In genomic region chr5:158590936-158591863, GRCh38 we compare ENCODE assay signal across 10 cellular contexts.
DNase-seq lines count a peak whose midpoint lies in the region; ATAC-seq and TF ChIP-seq lines count a peak whose summit lies in the region.
"Had no signal": no experiment of that assay in that cellular context is flagged by ENCODE, and none has a peak within 500 bp of the region (broad histone marks: within the 10 kb centered on the region; RNA-seq: fewer than 3 reads in every experiment).

No MANE protein-coding gene starts in this region.

- H3K27me3 ChIP-seq in heart right ventricle (no peaks in the 10 kb centered on the region), right atrium auricular region (no peaks in the 10 kb centered on the region), WERI-Rb-1 (ENCODE audit: insufficient read depth, low read depth, severe bottlenecking) (no peaks in the 10 kb centered on the region), iPS-18a (ENCODE audit: control insufficient read depth, insufficient read depth, low read length) (no peaks in the 10 kb centered on the region), dorsolateral prefrontal cortex (peaks cover 0 to 18% (median 0%) of the 10 kb centered on the region in 45 donors), stomach (no peaks in the 10 kb centered on the region)

- ATAC-seq in heart right ventricle (peak in 7 of 8 donors; percentile 60 to 83 (median 70)), HG03520 (IDR thresholded peaks at IDR 0.05; ENCODE audit: unreplicated experiment) (no peak)

- H3K27ac ChIP-seq in heart right ventricle (peak overlapping the region in 3 of 10 donors; percentile 5 to 10 (median 5)), right atrium auricular region (no peak overlapping the region), WERI-Rb-1 (no peak overlapping the region), iPS-18a (ENCODE audit: low read length) (peak overlapping the region; percentile 12), dorsolateral prefrontal cortex (no peak overlapping the region), stomach (no peak overlapping the region)

- 16 to 17% methylated on average over 7 of the region's 7 CpGs for WGBS in heart right ventricle, 2 donors
- WGBS in stomach, 5 donors = 14 to 36% (median 19%) methylated on average over 7 of the region's 7 CpGs

- H3K9ac ChIP-seq in iPS-18a (ENCODE audit: low read length) = no peak overlapping the region

- H3K4me3 ChIP-seq in heart right ventricle (no peak overlapping the region), right atrium auricular region (no peak overlapping the region), WERI-Rb-1 (ENCODE audit: low read depth, low read length) (no peak overlapping the region), iPS-18a (ENCODE audit: low read length) (no peak overlapping the region), dorsolateral prefrontal cortex (no peak overlapping the region), stomach (no peak overlapping the region)

- TF ChIP-seq POLR2A in stomach (IDR thresholded peaks at IDR 0.05) = no peak

- TF ChIP-seq EP300 in stomach (IDR thresholded peaks at IDR 0.05) = no peak

- H3K4me1 ChIP-seq in heart right ventricle (peaks cover 0 to 22% (median 14%) of the 10 kb centered on the region in 9 donors), right atrium auricular region (peaks cover 0 to 11% of the 10 kb centered on the region in 2 donors), iPS-18a (ENCODE audit: control insufficient read depth, low read depth, low read length) (peaks cover 19% of the 10 kb centered on the region), stomach (peaks cover 5 to 33% (median 25%) of the 10 kb centered on the region in 4 donors)

- peak in 1 of 2 donors; percentile 45 for DNase-seq in heart right ventricle
- DNase-seq in right atrium auricular region (ENCODE audit: low spot score) = no peak
- peak; percentile 32 for DNase-seq in WERI-Rb-1
- no peak for DNase-seq in dorsolateral prefrontal cortex
- DNase-seq in stomach = no peak
- no peak for DNase-seq in nucleus accumbens (lab: John Stamatoyannopoulos, UW)
- DNase-seq: AML-193, MM.1S had no signal

- intact Hi-C loops in heart right ventricle (cut with DNase I) = no loop called here
- intact Hi-C loops in dorsolateral prefrontal cortex (cut with DNase I) = no loop called here
- intact Hi-C loops in stomach (cut with DNase I; ENCODE audit: low total_unique reads) = no loop called here

- H3K9me3 ChIP-seq in heart right ventricle = no peaks in the 10 kb centered on the region
- H3K9me3 ChIP-seq in right atrium auricular region = no peaks in the 10 kb centered on the region
- no peaks in the 10 kb centered on the region for H3K9me3 ChIP-seq in WERI-Rb-1 (ENCODE audit: severe bottlenecking)
- no peaks in the 10 kb centered on the region for H3K9me3 ChIP-seq in iPS-18a (ENCODE audit: control insufficient read depth, low read depth, low read length)
- H3K9me3 ChIP-seq in stomach = no peaks in the 10 kb centered on the region

- TF ChIP-seq CTCF in heart right ventricle (IDR thresholded peaks at IDR 0.05) (no peak), right atrium auricular region (IDR thresholded peaks at IDR 0.05) (no peak), WERI-Rb-1 (IDR thresholded peaks at IDR 0.05; ENCODE audit: low read depth, low read length) (no peak), dorsolateral prefrontal cortex (IDR thresholded peaks at IDR 0.05 in 54 of 56, conservative IDR thresholded peaks at IDR 0.05 in 2 of 56; ENCODE audit: low read depth in 1 of 56, partially characterized antibody in 56 of 56) (no peak), stomach (IDR thresholded peaks at IDR 0.05) (no peak)

- H3K36me3 ChIP-seq in heart right ventricle (no peaks in the 10 kb centered on the region), right atrium auricular region (no peaks in the 10 kb centered on the region), WERI-Rb-1 (no peaks in the 10 kb centered on the region), iPS-18a (ENCODE audit: control insufficient read depth, low read depth, low read length) (no peaks in the 10 kb centered on the region), stomach (no peaks in the 10 kb centered on the region)
